1 cellular context compared by ENCODE assay signal in genomic region chr22:28772633-28773460, GRCh38.
TF ChIP-seq lines count a peak whose summit lies in the region.

Gene CCDC117 (plus strand): TSS chr22:28772695. CDS start chr22:28772850, 155 bp downstream.

TF ChIP-seq in HepG2, 621 proteins besides CTCF, POLR2A, EP300 and RAD21 (continued from another document and continues in another):
- TF ChIP-seq CAMTA2 (CRISPR knock-in tag; IDR thresholded peaks at IDR 0.05; ENCODE audit: borderline replicate concordance) (0 out of 2 replicates have a peak, but pooled peaks have one; percentile 18), ZNF101 (CRISPR knock-in tag; IDR thresholded peaks at IDR 0.05; ENCODE audit: borderline replicate concordance, low read depth) (no peak), TCF7L2 (IDR thresholded peaks at IDR 0.05; ENCODE audit: low read depth, low read length) (no peak), TGIF2 (CRISPR knock-in tag; IDR thresholded peaks at IDR 0.05) (no peak; the same call in 1 of the 2 replicates), THYN1 (CRISPR knock-in tag; IDR thresholded peaks at IDR 0.05; ENCODE audit: borderline replicate concordance, low read depth) (no peak), HES4 (CRISPR knock-in tag; IDR thresholded peaks at IDR 0.05; ENCODE audit: borderline replicate concordance) (no peak), ZNF589 (CRISPR knock-in tag; conservative IDR thresholded peaks at IDR 0.05) (no peak), ZUFSP (CRISPR knock-in tag; IDR thresholded peaks at IDR 0.05; ENCODE audit: borderline replicate concordance) (no peak), TBP (CRISPR knock-in tag; IDR thresholded peaks at IDR 0.05) (no peak), NFE2L2 (IDR thresholded peaks at IDR 0.05; ENCODE audit: low read length) (no peak), ISL2 (CRISPR knock-in tag; IDR thresholded peaks at IDR 0.05) (0 out of 2 replicates have a peak, but pooled peaks have one; percentile 56), FOXO1 (CRISPR knock-in tag; IDR thresholded peaks at IDR 0.05) (peak; percentile 83), U2AF1 (optimal IDR thresholded peaks at IDR 0.05; ENCODE audit: low read depth, low read length) (no peak), PCBP2 (optimal IDR thresholded peaks at IDR 0.05; ENCODE audit: low read depth, low read length, poor library complexity, severe bottlenecking) (no peak), PRMT3 (CRISPR knock-in tag; IDR thresholded peaks at IDR 0.05; ENCODE audit: borderline replicate concordance, low read depth) (no peak), KIAA2018 (CRISPR knock-in tag; IDR thresholded peaks at IDR 0.05; ENCODE audit: borderline replicate concordance) (no peak), PPARG (CRISPR knock-in tag; conservative IDR thresholded peaks at IDR 0.05) (0 out of 2 replicates have a peak, but pooled peaks have one; percentile 30), ZNF138 (CRISPR knock-in tag; IDR thresholded peaks at IDR 0.05; ENCODE audit: low read depth) (peak; percentile 82; the same call in 1 of the 2 replicates), REXO4 (CRISPR knock-in tag; IDR thresholded peaks at IDR 0.05; ENCODE audit: borderline replicate concordance) (no peak), MTF2 (CRISPR knock-in tag; IDR thresholded peaks at IDR 0.05; ENCODE audit: borderline replicate concordance) (no peak), ZFP41 (CRISPR knock-in tag; IDR thresholded peaks at IDR 0.05; ENCODE audit: borderline replicate concordance) (no peak; the same call in 1 of the 2 replicates), SMAD1 (CRISPR knock-in tag; IDR thresholded peaks at IDR 0.05; ENCODE audit: borderline replicate concordance, low read depth) (no peak), YEATS4 (CRISPR knock-in tag; IDR thresholded peaks at IDR 0.05; ENCODE audit: borderline replicate concordance) (peak; percentile 78; the same call in 1 of the 2 replicates), ONECUT2 (CRISPR knock-in tag; IDR thresholded peaks at IDR 0.05) (no peak), BHLHE40 (IDR thresholded peaks at IDR 0.05; ENCODE audit: low read length) (no peak; the same call in 1 of the 2 replicates), KAT7 (CRISPR knock-in tag; IDR thresholded peaks at IDR 0.05; ENCODE audit: borderline replicate concordance) (peak; percentile 38; the same call in 1 of the 2 replicates)
- TF ChIP-seq, protein P1, sequence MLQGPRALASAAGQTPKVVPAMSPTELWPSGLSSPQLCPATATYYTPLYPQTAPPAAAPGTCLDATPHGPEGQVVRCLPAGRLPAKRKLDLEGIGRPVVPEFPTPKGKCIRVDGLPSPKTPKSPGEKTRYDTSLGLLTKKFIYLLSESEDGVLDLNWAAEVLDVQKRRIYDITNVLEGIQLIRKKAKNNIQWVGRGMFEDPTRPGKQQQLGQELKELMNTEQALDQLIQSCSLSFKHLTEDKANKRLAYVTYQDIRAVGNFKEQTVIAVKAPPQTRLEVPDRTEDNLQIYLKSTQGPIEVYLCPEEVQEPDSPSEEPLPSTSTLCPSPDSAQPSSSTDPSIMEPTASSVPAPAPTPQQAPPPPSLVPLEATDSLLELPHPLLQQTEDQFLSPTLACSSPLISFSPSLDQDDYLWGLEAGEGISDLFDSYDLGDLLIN (CRISPR knock-in tag; IDR thresholded peaks at IDR 0.05; ENCODE audit: borderline replicate concordance), result no peak
- TF ChIP-seq, protein P2, sequence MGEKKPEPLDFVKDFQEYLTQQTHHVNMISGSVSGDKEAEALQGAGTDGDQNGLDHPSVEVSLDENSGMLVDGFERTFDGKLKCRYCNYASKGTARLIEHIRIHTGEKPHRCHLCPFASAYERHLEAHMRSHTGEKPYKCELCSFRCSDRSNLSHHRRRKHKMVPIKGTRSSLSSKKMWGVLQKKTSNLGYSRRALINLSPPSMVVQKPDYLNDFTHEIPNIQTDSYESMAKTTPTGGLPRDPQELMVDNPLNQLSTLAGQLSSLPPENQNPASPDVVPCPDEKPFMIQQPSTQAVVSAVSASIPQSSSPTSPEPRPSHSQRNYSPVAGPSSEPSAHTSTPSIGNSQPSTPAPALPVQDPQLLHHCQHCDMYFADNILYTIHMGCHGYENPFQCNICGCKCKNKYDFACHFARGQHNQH (CRISPR knock-in tag; IDR thresholded peaks at IDR 0.05), result 0 out of 2 replicates have a peak, but pooled peaks have one; percentile 69
- TF ChIP-seq, protein P3, sequence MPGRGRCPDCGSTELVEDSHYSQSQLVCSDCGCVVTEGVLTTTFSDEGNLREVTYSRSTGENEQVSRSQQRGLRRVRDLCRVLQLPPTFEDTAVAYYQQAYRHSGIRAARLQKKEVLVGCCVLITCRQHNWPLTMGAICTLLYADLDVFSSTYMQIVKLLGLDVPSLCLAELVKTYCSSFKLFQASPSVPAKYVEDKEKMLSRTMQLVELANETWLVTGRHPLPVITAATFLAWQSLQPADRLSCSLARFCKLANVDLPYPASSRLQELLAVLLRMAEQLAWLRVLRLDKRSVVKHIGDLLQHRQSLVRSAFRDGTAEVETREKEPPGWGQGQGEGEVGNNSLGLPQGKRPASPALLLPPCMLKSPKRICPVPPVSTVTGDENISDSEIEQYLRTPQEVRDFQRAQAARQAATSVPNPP (CRISPR knock-in tag; IDR thresholded peaks at IDR 0.05), result 0 out of 2 replicates have a peak, but pooled peaks have one; percentile 30
- TF ChIP-seq, protein P4, sequence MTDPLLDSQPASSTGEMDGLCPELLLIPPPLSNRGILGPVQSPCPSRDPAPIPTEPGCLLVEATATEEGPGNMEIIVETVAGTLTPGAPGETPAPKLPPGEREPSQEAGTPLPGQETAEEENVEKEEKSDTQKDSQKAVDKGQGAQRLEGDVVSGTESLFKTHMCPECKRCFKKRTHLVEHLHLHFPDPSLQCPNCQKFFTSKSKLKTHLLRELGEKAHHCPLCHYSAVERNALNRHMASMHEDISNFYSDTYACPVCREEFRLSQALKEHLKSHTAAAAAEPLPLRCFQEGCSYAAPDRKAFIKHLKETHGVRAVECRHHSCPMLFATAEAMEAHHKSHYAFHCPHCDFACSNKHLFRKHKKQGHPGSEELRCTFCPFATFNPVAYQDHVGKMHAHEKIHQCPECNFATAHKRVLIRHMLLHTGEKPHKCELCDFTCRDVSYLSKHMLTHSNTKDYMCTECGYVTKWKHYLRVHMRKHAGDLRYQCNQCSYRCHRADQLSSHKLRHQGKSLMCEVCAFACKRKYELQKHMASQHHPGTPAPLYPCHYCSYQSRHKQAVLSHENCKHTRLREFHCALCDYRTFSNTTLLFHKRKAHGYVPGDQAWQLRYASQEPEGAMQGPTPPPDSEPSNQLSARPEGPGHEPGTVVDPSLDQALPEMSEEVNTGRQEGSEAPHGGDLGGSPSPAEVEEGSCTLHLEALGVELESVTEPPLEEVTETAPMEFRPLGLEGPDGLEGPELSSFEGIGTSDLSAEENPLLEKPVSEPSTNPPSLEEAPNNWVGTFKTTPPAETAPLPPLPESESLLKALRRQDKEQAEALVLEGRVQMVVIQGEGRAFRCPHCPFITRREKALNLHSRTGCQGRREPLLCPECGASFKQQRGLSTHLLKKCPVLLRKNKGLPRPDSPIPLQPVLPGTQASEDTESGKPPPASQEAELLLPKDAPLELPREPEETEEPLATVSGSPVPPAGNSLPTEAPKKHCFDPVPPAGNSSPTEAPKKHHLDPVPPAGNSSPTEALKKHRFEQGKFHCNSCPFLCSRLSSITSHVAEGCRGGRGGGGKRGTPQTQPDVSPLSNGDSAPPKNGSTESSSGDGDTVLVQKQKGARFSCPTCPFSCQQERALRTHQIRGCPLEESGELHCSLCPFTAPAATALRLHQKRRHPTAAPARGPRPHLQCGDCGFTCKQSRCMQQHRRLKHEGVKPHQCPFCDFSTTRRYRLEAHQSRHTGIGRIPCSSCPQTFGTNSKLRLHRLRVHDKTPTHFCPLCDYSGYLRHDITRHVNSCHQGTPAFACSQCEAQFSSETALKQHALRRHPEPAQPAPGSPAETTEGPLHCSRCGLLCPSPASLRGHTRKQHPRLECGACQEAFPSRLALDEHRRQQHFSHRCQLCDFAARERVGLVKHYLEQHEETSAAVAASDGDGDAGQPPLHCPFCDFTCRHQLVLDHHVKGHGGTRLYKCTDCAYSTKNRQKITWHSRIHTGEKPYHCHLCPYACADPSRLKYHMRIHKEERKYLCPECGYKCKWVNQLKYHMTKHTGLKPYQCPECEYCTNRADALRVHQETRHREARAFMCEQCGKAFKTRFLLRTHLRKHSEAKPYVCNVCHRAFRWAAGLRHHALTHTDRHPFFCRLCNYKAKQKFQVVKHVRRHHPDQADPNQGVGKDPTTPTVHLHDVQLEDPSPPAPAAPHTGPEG (CRISPR knock-in tag; IDR thresholded peaks at IDR 0.05), result peak; percentile 14; the same call in 1 of the 2 replicates
- TF ChIP-seq, protein P5, sequence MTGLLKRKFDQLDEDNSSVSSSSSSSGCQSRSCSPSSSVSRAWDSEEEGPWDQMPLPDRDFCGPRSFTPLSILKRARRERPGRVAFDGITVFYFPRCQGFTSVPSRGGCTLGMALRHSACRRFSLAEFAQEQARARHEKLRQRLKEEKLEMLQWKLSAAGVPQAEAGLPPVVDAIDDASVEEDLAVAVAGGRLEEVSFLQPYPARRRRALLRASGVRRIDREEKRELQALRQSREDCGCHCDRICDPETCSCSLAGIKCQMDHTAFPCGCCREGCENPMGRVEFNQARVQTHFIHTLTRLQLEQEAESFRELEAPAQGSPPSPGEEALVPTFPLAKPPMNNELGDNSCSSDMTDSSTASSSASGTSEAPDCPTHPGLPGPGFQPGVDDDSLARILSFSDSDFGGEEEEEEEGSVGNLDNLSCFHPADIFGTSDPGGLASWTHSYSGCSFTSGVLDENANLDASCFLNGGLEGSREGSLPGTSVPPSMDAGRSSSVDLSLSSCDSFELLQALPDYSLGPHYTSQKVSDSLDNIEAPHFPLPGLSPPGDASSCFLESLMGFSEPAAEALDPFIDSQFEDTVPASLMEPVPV (CRISPR knock-in tag; IDR thresholded peaks at IDR 0.05), result no peak
- TF ChIP-seq, protein P6, sequence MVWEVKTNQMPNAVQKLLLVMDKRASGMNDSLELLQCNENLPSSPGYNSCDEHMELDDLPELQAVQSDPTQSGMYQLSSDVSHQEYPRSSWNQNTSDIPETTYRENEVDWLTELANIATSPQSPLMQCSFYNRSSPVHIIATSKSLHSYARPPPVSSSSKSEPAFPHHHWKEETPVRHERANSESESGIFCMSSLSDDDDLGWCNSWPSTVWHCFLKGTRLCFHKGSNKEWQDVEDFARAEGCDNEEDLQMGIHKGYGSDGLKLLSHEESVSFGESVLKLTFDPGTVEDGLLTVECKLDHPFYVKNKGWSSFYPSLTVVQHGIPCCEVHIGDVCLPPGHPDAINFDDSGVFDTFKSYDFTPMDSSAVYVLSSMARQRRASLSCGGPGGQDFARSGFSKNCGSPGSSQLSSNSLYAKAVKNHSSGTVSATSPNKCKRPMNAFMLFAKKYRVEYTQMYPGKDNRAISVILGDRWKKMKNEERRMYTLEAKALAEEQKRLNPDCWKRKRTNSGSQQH (CRISPR knock-in tag; IDR thresholded peaks at IDR 0.05; ENCODE audit: low read depth), result no peak
